Comparison of ENCODE assay signal across 27 cellular contexts in genomic region chr10:60893231-60893630, GRCh38.
"Had no signal": no experiment of that assay in that cellular context is flagged by ENCODE, and none has a peak within 500 bp of the region (broad histone marks: within the 10 kb centered on the region; RNA-seq: fewer than 3 reads in every experiment).

No MANE protein-coding gene starts in this region.

- H3K36me3 ChIP-seq: neutrophil, ovary, prostate gland, WERI-Rb-1 had no signal

- H3K4me1 ChIP-seq: prostate gland, thyroid gland, upper lobe of right lung had no signal

- H3K9me3 ChIP-seq: adrenal gland, ascending aorta, left ventricle myocardium inferior, neutrophil, ovary, prostate gland, right atrium auricular region, thyroid gland, upper lobe of right lung had no signal

- H3K27ac ChIP-seq: adrenal gland, ascending aorta, epithelial cell of prostate, neutrophil, ovary, prostate gland, right atrium auricular region, thyroid gland, upper lobe of right lung, WERI-Rb-1 had no signal

- H3K27me3 ChIP-seq: adrenal gland, ascending aorta, dorsolateral prefrontal cortex, neutrophil, ovary, right atrium auricular region, thyroid gland, upper lobe of right lung had no signal

- H3K4me3 ChIP-seq: adrenal gland, ascending aorta, dorsolateral prefrontal cortex, left ventricle myocardium inferior, ovary, prostate gland, right atrium auricular region, thyroid gland, upper lobe of right lung had no signal

- DNase-seq: activated CD4-positive, alpha-beta T cell treated with anti-CD3 and anti-CD28 coated beads, Interleukin-2, amount 10 ng/mL, durations not matched to agents 7 days and 5 days; activated CD4-positive, CD25-positive, alpha-beta regulatory T cell treated with anti-CD3 and anti-CD28 coated beads, Interleukin-2, amount 50 U/mL, for 72 hours; activated CD8-positive, alpha-beta memory T cell treated with anti-CD3 and anti-CD28 coated beads, Interleukin-2, amount 50 U/mL, for 4 hours; activated CD8-positive, alpha-beta T cell treated with anti-CD3 and anti-CD28 coated beads, Interleukin-2, amount 10 ng/mL, durations not matched to agents 7 days and 5 days; activated naive CD4-positive, alpha-beta T cell; activated T-cell treated with anti-CD3 and anti-CD28 coated beads, Interleukin-2, amount 50 U/mL, for 24 hours; adrenal gland; dorsolateral prefrontal cortex; effector memory CD8-positive, alpha-beta T cell; hippocampal formation; left ventricle myocardium inferior; midbrain; natural killer cell; ovary; stimulated activated CD4-positive, alpha-beta T cell treated with anti-CD3 and anti-CD28 coated beads, Interleukin-12 subunit alpha, Interleukin-12 subunit beta, amount 100 ng/mL, for 4 hours; stimulated activated CD4-positive, alpha-beta T cell treated with anti-CD3 and anti-CD28 coated beads, Interleukin-4, amount 100 ng/mL, for 4 hours; stimulated activated naive CD8-positive, alpha-beta T cell treated with anti-CD3 and anti-CD28 coated beads, Interleukin-15, Interleukin-2, amounts not matched to agents 100 U/mL and 50 U/mL, for 24 hours; T-cell; thyroid gland; upper lobe of right lung; WERI-Rb-1 had no signal

- ATAC-seq: activated CD8-positive, alpha-beta T cell treated with anti-CD3 and anti-CD28 coated beads, Interleukin-2, amount 10 ng/mL, durations not matched to agents 7 days and 5 days; activated T-helper 17 cell treated with anti-CD3 and anti-CD28 coated beads, Interleukin-2, amount 50 U/mL, for 72 hours; effector memory CD8-positive, alpha-beta T cell; natural killer cell; stimulated activated naive CD8-positive, alpha-beta T cell treated with anti-CD3 and anti-CD28 coated beads, Interleukin-15, Interleukin-2, amounts not matched to agents 100 U/mL and 50 U/mL, for 24 hours; T-cell; upper lobe of right lung had no signal
